7 cellular contexts compared by ENCODE assay signal in genomic region chr11:3841426-3842304, GRCh38. TPM values are rescaled to one million over a fixed set of nuclear protein-coding genes. Genes with fewer than 3 reads are reported as not detected.
DNase-seq lines count a peak whose midpoint lies in the region; ATAC-seq and TF ChIP-seq lines count a peak whose summit lies in the region.

No MANE protein-coding gene starts in this region.

- H3K36me3 ChIP-seq in HAP-1 (replicated peaks) (peaks cover 6% of the 10 kb centered on the region; the same call in 1 of the 2 replicates), RWPE2 (ENCODE audit: low read depth) (peaks cover 8% of the 10 kb centered on the region)

- TF ChIP-seq CTCF in GM12872 (IDR thresholded peaks at IDR 0.05; ENCODE audit: insufficient read depth, low read depth, low read length) (peak; percentile 87), RWPE2 (IDR thresholded peaks at IDR 0.05; ENCODE audit: poor library complexity, severe bottlenecking) (peak; percentile 94), osteocyte (IDR thresholded peaks at IDR 0.05) (peak; percentile 92)

- H3K27me3 ChIP-seq in HAP-1 (ENCODE audit: low read depth), result no peaks in the 10 kb centered on the region
- no peaks in the 10 kb centered on the region for H3K27me3 ChIP-seq in RWPE2 (ENCODE audit: insufficient read depth, poor library complexity, severe bottlenecking)

- H3K27me3 Mint-ChIP-seq in activated naive CD8-positive, alpha-beta T cell treated with anti-CD3 and anti-CD28 coated beads for 36 hours, result no peaks in the 10 kb centered on the region
- H3K27me3 Mint-ChIP-seq in osteocyte (ENCODE audit: unreplicated experiment), result no peaks in the 10 kb centered on the region

- no peaks in the 10 kb centered on the region for H3K9me3 Mint-ChIP-seq in activated naive CD8-positive, alpha-beta T cell treated with anti-CD3 and anti-CD28 coated beads for 36 hours
- no peaks in the 10 kb centered on the region for H3K9me3 Mint-ChIP-seq in osteocyte (ENCODE audit: unreplicated experiment)

- peak overlapping the region; percentile 61 for H3K4me3 ChIP-seq in HAP-1
- peak overlapping the region; percentile 98 for H3K4me3 ChIP-seq in RWPE2 (ENCODE audit: severe bottlenecking)

- H3K9me3 ChIP-seq in HAP-1 (peaks cover 5% of the 10 kb centered on the region; the same call in 1 of the 2 replicates), RWPE2 (ENCODE audit: severe bottlenecking) (no peaks in the 10 kb centered on the region)

- H3K27ac ChIP-seq in RWPE2 (ENCODE audit: poor library complexity, severe bottlenecking), result peak overlapping the region; percentile 83

- in situ Hi-C loops in HAP-1 (cut with MboI; ENCODE audit: low sequenced_read_pairs), result no loop called here

- ATAC-seq in RWPE2 (ENCODE audit: low read depth) (peak; percentile 70), Right ventricle myocardium inferior (peak; percentile 81)

- peak overlapping the region; percentile 91 for H3K27ac Mint-ChIP-seq in activated naive CD8-positive, alpha-beta T cell treated with anti-CD3 and anti-CD28 coated beads for 36 hours
- H3K27ac Mint-ChIP-seq in osteocyte (ENCODE audit: unreplicated experiment), result peak overlapping the region; percentile 94

- peaks cover 28% of the 10 kb centered on the region for H3K36me3 Mint-ChIP-seq in activated naive CD8-positive, alpha-beta T cell treated with anti-CD3 and anti-CD28 coated beads for 36 hours
- H3K36me3 Mint-ChIP-seq in osteocyte (ENCODE audit: unreplicated experiment), result no peaks in the 10 kb centered on the region

- H3K4me1 ChIP-seq in HAP-1 (peaks cover 12% of the 10 kb centered on the region), RWPE2 (ENCODE audit: insufficient read depth, poor library complexity, severe bottlenecking) (peaks cover 10% of the 10 kb centered on the region)

- intact Hi-C loops in Right ventricle myocardium inferior (cut with DNase I), result loop anchor here (1.0 kb wide), 1 partner anchor 44 kb away; the partner anchor contains the start of gene NUP98

- H3K4me3 Mint-ChIP-seq in activated naive CD8-positive, alpha-beta T cell treated with anti-CD3 and anti-CD28 coated beads for 36 hours, result peak overlapping the region; percentile 78
- peak overlapping the region; percentile 81 for H3K4me3 Mint-ChIP-seq in osteocyte (ENCODE audit: unreplicated experiment)

- DNase-seq in HAP-1 (ENCODE audit: low spot score in 2 of 2) (peak; percentile 88), LoVo (ENCODE audit: low spot score) (peak; percentile 81), RWPE2 (ENCODE audit: low spot score) (no peak), Right ventricle myocardium inferior (ENCODE audit: missing footprints) (peak; percentile 93), osteocyte (ENCODE audit: extremely low spot score, unreplicated experiment) (peak; percentile 95)
- peak; percentile 97 for DNase-seq in activated naive CD8-positive, alpha-beta T cell treated with anti-CD3 and anti-CD28 coated beads for 36 hours

- peaks cover 51% of the 10 kb centered on the region for H3K4me1 Mint-ChIP-seq in activated naive CD8-positive, alpha-beta T cell treated with anti-CD3 and anti-CD28 coated beads for 36 hours
- peaks cover 28% of the 10 kb centered on the region for H3K4me1 Mint-ChIP-seq in osteocyte (ENCODE audit: unreplicated experiment)

RNA-seq across cellular contexts. Expression of gene RHOG, which starts 0.9 kb away (rescaled TPM):
- 100 to 1,000 TPM; 183 to 190 TPM for total RNA-seq in activated naive CD8-positive, alpha-beta T cell treated with anti-CD3 and anti-CD28 coated beads for 36 hours
- total RNA-seq in Right ventricle myocardium inferior (25.6 TPM), osteocyte (44.6 and 46.8 TPM in 2 replicates)

RNA-seq across cellular contexts. Expression of gene STIM1, which starts 13.8 kb away (rescaled TPM):
- 10 to 100 TPM; 49.4 to 55.4 TPM for total RNA-seq in activated naive CD8-positive, alpha-beta T cell treated with anti-CD3 and anti-CD28 coated beads for 36 hours
- total RNA-seq in Right ventricle myocardium inferior (28.9 TPM), osteocyte (45.2 and 46.9 TPM in 2 replicates)

RNA-seq across cellular contexts. Expression of gene PGAP2, which starts 33.3 kb away (rescaled TPM):
- total RNA-seq in activated naive CD8-positive, alpha-beta T cell treated with anti-CD3 and anti-CD28 coated beads for 36 hours, result 10 to 100 TPM; 35.4 to 35.6 TPM
- 26.6 TPM for total RNA-seq in Right ventricle myocardium inferior
- 20.3 and 22.7 TPM in 2 replicates for total RNA-seq in osteocyte

RNA-seq across cellular contexts. Expression of gene NUP98, which starts 44.3 kb away (rescaled TPM):
- 100 to 1,000 TPM in 1 of 2 experiments, 10 to 100 TPM in 1; 98.1 to 115 TPM for total RNA-seq in activated naive CD8-positive, alpha-beta T cell treated with anti-CD3 and anti-CD28 coated beads for 36 hours
- total RNA-seq in Right ventricle myocardium inferior (40.4 TPM), osteocyte (68.9 and 71.0 TPM in 2 replicates)
